ENCODE assay signal across 24 cellular contexts in the genomic region with DNA sequence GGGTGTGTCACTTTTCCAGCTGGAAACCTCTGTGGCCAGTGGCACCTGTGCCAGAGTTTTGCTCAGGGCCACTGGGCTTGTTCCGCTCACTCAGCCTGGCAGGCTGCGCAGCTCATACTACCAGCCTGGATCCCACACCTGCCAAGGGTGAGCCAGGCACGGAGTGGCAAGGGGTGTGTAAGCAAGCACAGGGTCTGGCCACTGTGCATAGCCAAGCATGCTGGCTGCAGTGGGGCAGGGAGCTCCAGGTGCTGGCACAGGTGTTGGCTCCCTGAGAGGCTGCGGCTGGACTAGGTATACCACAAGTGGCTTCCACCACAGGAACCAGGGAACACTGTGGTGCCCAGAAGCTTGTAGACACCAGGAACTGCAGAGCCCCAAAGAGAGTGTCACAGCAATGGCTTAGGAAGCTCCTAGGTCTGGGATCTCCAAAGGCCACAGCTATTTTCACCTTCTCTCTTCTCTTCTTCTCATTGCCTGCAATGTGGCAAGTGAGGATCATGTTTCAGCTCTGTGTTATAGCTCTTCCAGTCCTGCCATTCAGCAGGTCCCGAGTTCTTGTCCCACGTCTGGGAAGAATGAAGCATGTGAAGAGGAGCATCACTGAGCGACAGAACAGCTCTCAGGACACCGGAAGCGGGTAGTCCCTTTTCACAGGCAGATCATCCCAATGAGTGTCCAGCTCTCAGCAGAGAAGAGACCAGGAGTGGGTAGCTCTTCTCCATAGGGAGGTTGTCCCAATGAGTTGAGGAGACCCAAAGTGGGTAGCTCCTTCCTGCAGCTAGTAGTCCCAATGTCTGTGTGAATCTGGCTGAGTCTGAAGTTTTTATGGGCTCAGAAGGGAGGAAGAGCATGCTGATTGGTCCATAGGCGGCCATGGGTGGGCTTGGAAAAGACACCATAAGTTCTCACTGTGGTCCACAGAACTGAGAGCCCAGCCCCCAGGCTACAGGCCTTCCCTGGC.
"Had no signal": no experiment of that assay in that cellular context is flagged by ENCODE, and none has a peak within 500 bp of the region (broad histone marks: within the 10 kb centered on the region; RNA-seq: fewer than 3 reads in every experiment).

No MANE protein-coding gene starts in this region.

- FAIRE-seq: colon, keratinocyte had no signal

- H3K4me1 Mint-ChIP-seq: activated B cell treated with CpG ODN at 0.5 μM for 24 hours; activated naive CD8-positive, alpha-beta T cell treated with anti-CD3 and anti-CD28 coated beads, Interleukin-2, amount 10 ng/mL, durations not matched to agents 7 days and 5 days; endodermal cell had no signal

- H3K36me3 Mint-ChIP-seq: activated naive CD8-positive, alpha-beta T cell treated with anti-CD3 and anti-CD28 coated beads, Interleukin-2, amount 10 ng/mL, durations not matched to agents 7 days and 5 days had no signal

- H3K4me3 ChIP-seq: dorsolateral prefrontal cortex, prostate gland, right atrium auricular region, thyroid gland had no signal

- H3K9me3 Mint-ChIP-seq: activated CD8-positive, alpha-beta T cell treated with anti-CD3 and anti-CD28 coated beads for 36 hours; activated T-cell treated with anti-CD3 and anti-CD28 coated beads, Interleukin-2, amount 50 U/mL, for 24 hours; activated T-helper 2 cell treated with anti-CD3 and anti-CD28 coated beads, Interferon-gamma antibody, Interleukin-2, Interleukin-4, amounts not matched to agents 10 μg/mL and 5 μg/mL and 100 μg/mL, durations not matched to agents 14 hours and 24 hours and 36 hours had no signal

- H3K27ac Mint-ChIP-seq: activated B cell treated with CpG ODN at 0.5 μM for 24 hours; activated CD8-positive, alpha-beta T cell treated with anti-CD3 and anti-CD28 coated beads for 36 hours; activated naive CD8-positive, alpha-beta T cell treated with anti-CD3 and anti-CD28 coated beads, Interleukin-2, amount 10 ng/mL, durations not matched to agents 7 days and 5 days; activated T-cell treated with anti-CD3 and anti-CD28 coated beads, Interleukin-2, amount 50 U/mL, for 24 hours; activated T-helper 2 cell treated with anti-CD3 and anti-CD28 coated beads, Interferon-gamma antibody, Interleukin-2, Interleukin-4, amounts not matched to agents 10 μg/mL and 5 μg/mL and 100 μg/mL, durations not matched to agents 14 hours and 24 hours and 36 hours; endodermal cell had no signal

- H3K4me1 ChIP-seq: prostate gland, right atrium auricular region, thyroid gland had no signal

- DNase-seq: activated B cell treated with CpG ODN at 0.5 μM for 24 hours; activated CD4-positive, alpha-beta T cell treated with anti-CD3 and anti-CD28 coated beads for 4 hours; activated CD8-positive, alpha-beta T cell treated with anti-CD3 and anti-CD28 coated beads for 36 hours; activated naive CD4-positive, alpha-beta T cell treated with Interleukin-2 at 50 U/mL for 16 hours; activated naive CD8-positive, alpha-beta T cell treated with anti-CD3 and anti-CD28 coated beads, Interleukin-2, amount 10 ng/mL, durations not matched to agents 7 days and 5 days; activated T-cell treated with anti-CD3 and anti-CD28 coated beads, Interleukin-2, amount 50 U/mL, for 24 hours; amygdala; caudate nucleus; endodermal cell; foreskin melanocyte; glutamatergic neuron; hypothalamus; stimulated activated CD4-positive, alpha-beta T cell treated with anti-CD3 and anti-CD28 coated beads, Interleukin-12 subunit alpha, Interleukin-12 subunit beta, amount 100 ng/mL, for 4 hours; stimulated activated CD4-positive, alpha-beta T cell treated with anti-CD3 and anti-CD28 coated beads, Interleukin-1b, Interleukin-23, amount 100 ng/mL, for 48 hours; stimulated activated naive CD4-positive, alpha-beta T cell treated with Interleukin-2 at 50 U/mL for 16 hours; T-helper 9 cell; thyroid gland had no signal

- H3K4me3 Mint-ChIP-seq: activated B cell treated with CpG ODN at 0.5 μM for 24 hours; activated CD8-positive, alpha-beta T cell treated with anti-CD3 and anti-CD28 coated beads for 36 hours; activated naive CD8-positive, alpha-beta T cell treated with anti-CD3 and anti-CD28 coated beads, Interleukin-2, amount 10 ng/mL, durations not matched to agents 7 days and 5 days; activated T-cell treated with anti-CD3 and anti-CD28 coated beads, Interleukin-2, amount 50 U/mL, for 24 hours; endodermal cell had no signal

- H3K9me3 ChIP-seq: prostate gland, right atrium auricular region, thyroid gland had no signal

- H3K27me3 ChIP-seq: dorsolateral prefrontal cortex, right atrium auricular region, thyroid gland had no signal

- H3K27ac ChIP-seq: dorsolateral prefrontal cortex, prostate gland, right atrium auricular region, thyroid gland had no signal

- H3K27me3 Mint-ChIP-seq: activated B cell treated with CpG ODN at 0.5 μM for 24 hours had no signal

- ATAC-seq: activated CD8-positive, alpha-beta T cell treated with anti-CD3 and anti-CD28 coated beads for 36 hours; left lobe of liver had no signal

- H3K36me3 ChIP-seq: prostate gland, right atrium auricular region, thyroid gland had no signal
